In genomic region chr17:30915833-30916611, GRCh38 we compare ENCODE assay signal across 17 cellular contexts. TPM values are rescaled to one million over a fixed set of nuclear protein-coding genes. Genes with fewer than 3 reads are reported as not detected.
DNase-seq lines count a peak whose midpoint lies in the region; ATAC-seq, FAIRE-seq and TF ChIP-seq lines count a peak whose summit lies in the region.
"Had no signal": no experiment of that assay in that cellular context is flagged by ENCODE, and none has a peak within 500 bp of the region (broad histone marks: within the 10 kb centered on the region; RNA-seq: fewer than 3 reads in every experiment).

No MANE protein-coding gene starts in this region.

- ATAC-seq in HepG2 = peak; percentile 91
- ATAC-seq: GM12878 had no signal

- H3K9ac ChIP-seq in HepG2 (ENCODE audit: insufficient read depth, low read depth, low read length) (no peak overlapping the region), SK-N-SH (no peak overlapping the region)
- H3K9ac ChIP-seq: BLaER1 had no signal

- intact Hi-C loops in HepG2 (cut with micrococcal nuclease; ENCODE audit: unreplicated experiment) = no loop called here

- no peaks in the 10 kb centered on the region for H4K20me1 ChIP-seq in HepG2 (ENCODE audit: insufficient read depth, low read length)
- no peaks in the 10 kb centered on the region for H4K20me1 ChIP-seq in SK-N-SH (ENCODE audit: insufficient read depth)

- H3K36me3 ChIP-seq in HepG2 (replicated peaks in 1 of 2; ENCODE audit: control insufficient read depth in 1 of 2, insufficient read depth in 2 of 2, low read length in 2 of 2) (no peaks in the 10 kb centered on the region), SK-N-SH (replicated peaks in 1 of 2; ENCODE audit: control insufficient read depth in 1 of 2, insufficient read depth in 2 of 2, low read length in 1 of 2) (no peaks in the 10 kb centered on the region)
- H3K36me3 ChIP-seq: BLaER1 had no signal

- FAIRE-seq in HepG2 (lab: Jason Lieb, UNC) = no peak
- FAIRE-seq: GM12878, H1, HTR-8/SVneo had no signal

- POLR2A ChIA-PET in HepG2 (lab: Yijun Ruan, JAX) (interaction anchor here (0.6 to 1.1 kb wide), 2 partner anchors 9 to 171 kb away, joined by 4 read pairs; partner anchors contain the start of gene TEFM), SK-N-SH (lab: Yijun Ruan, JAX) (interaction anchor here (0.6 to 2.0 kb wide), 2 partner anchors 9 to 43 kb away, joined by 3 to 4 read pairs; partner anchors contain the start of gene TEFM)

- H3K9me2 ChIP-seq in SK-N-SH = no peaks in the 10 kb centered on the region

- H3K4me1 ChIP-seq in HepG2 (ENCODE audit: insufficient read depth, low read length) = peaks cover 32% of the 10 kb centered on the region
- no peaks in the 10 kb centered on the region for H3K4me1 ChIP-seq in SK-N-SH (ENCODE audit: control insufficient read depth in 1 of 2, insufficient read depth in 2 of 2, low read depth in 1 of 2, low read length in 1 of 2)
- H3K4me1 ChIP-seq: BLaER1 had no signal

- TF ChIP-seq RAD21 in HepG2 (CRISPR knock-in tag; IDR thresholded peaks at IDR 0.05) (no peak), SK-N-SH (IDR thresholded peaks at IDR 0.05; ENCODE audit: low read length) (no peak)

- DNase-seq in DMS53 (lab: John Stamatoyannopoulos, UW) (peak; percentile 61), HuH-7 (ENCODE audit: low spot score) (peak; percentile 72), NCI-H69 (lab: John Stamatoyannopoulos, UW) (peak; percentile 6), HepG2 (ENCODE audit: low spot score) (peak; percentile 52), NAMALWA (ENCODE audit: low spot score) (no peak), SK-N-SH (no peak), hypothalamus (lab: John Stamatoyannopoulos, UW) (no peak)
- DNase-seq: CD4-positive, alpha-beta memory T cell; DMS153; DND-41; EL; H9 had no signal

- H3F3A ChIP-seq in SK-N-SH (replicated peaks; ENCODE audit: insufficient read depth) = no peaks in the 10 kb centered on the region

- H3K9me3 ChIP-seq in HepG2 (ENCODE audit: low read length) (no peaks in the 10 kb centered on the region), SK-N-SH (no peaks in the 10 kb centered on the region)
- H3K9me3 ChIP-seq: BLaER1 had no signal

- 2% methylated on average over 5 of the region's 5 CpGs for WGBS in HepG2 (ENCODE audit: low lambda C conversion rate)
- WGBS in SK-N-SH (ENCODE audit: low lambda C conversion rate) = 43% methylated on average over 5 of the region's 5 CpGs

- TF ChIP-seq CTCF in HepG2 (CRISPR knock-in tag; IDR thresholded peaks at IDR 0.05) (no peak), SK-N-SH (IDR thresholded peaks at IDR 0.05) (no peak)

- no TSS peak for BruUV-seq in HepG2 (replicated peaks; lab: Mats Ljungman, UMichigan)

- H3K4me3 ChIP-seq in HepG2 (replicated peaks in 1 of 3; ENCODE audit: insufficient read depth in 1 of 3, low read depth in 2 of 3, low read length in 3 of 3) (no peak overlapping the region), SK-N-SH (ENCODE audit: low read depth in 2 of 2, low read length in 1 of 2) (no peak overlapping the region)
- H3K4me3 ChIP-seq: BLaER1, GM12878 had no signal

- H3K27ac ChIP-seq in HepG2 (ENCODE audit: extremely low read length, insufficient read depth, low read length) = peak overlapping the region; percentile 4
- H3K27ac ChIP-seq in SK-N-SH (ENCODE audit: low read depth in 2 of 2, low read length in 1 of 2) = no peak overlapping the region
- H3K27ac ChIP-seq: BLaER1 had no signal

- CTCF ChIA-PET in HepG2 (lab: Yijun Ruan, JAX; ENCODE audit: low intra/inter-chr PET ratio, low total read pairs) = no interaction called here
- CTCF ChIA-PET in SK-N-SH (lab: Yijun Ruan, JAX) = no interaction called here

- TF ChIP-seq POLR2A in HepG2 (IDR thresholded peaks at IDR 0.05; ENCODE audit: insufficient read depth in 1 of 2, low read depth in 2 of 2, low read length in 2 of 2) = no peak

- peaks cover 0 to 12% of the 10 kb centered on the region in 2 experiments; a peak in 2 of 5 replicates for H3K27me3 ChIP-seq in HepG2 (ENCODE audit: control insufficient read depth in 1 of 2, insufficient read depth in 2 of 2, low read length in 2 of 2)
- no peaks in the 10 kb centered on the region for H3K27me3 ChIP-seq in SK-N-SH (ENCODE audit: insufficient read depth)

- H3K79me2 ChIP-seq in HepG2 (ENCODE audit: insufficient read depth, low read length) = no peaks in the 10 kb centered on the region
- no peaks in the 10 kb centered on the region for H3K79me2 ChIP-seq in SK-N-SH (ENCODE audit: insufficient read depth)

- H2AFZ ChIP-seq in HepG2 (ENCODE audit: low read length) = no peak overlapping the region
- no peak overlapping the region for H2AFZ ChIP-seq in SK-N-SH (ENCODE audit: low read depth)

- in situ Hi-C loops in HepG2 (cut with HindIII; ENCODE audit: extremely low pct_ligation_motif_present, low pct_unique_long_range_greater_than_20kb) = no loop called here

- H3K4me2 ChIP-seq in HepG2 (ENCODE audit: low read depth, low read length) = peak overlapping the region; percentile 29
- H3K4me2 ChIP-seq in SK-N-SH = no peak overlapping the region
- H3K4me2 ChIP-seq: BLaER1 had no signal

- TF ChIP-seq EP300 in HepG2 (IDR thresholded peaks at IDR 0.05; ENCODE audit: low read depth in 2 of 2, low read length in 2 of 2) = 0 out of 4 replicates have a peak, but pooled peaks of 1 of the 2 experiments have one; percentile 40
- TF ChIP-seq EP300 in HepG2 (CRISPR knock-in tag; IDR thresholded peaks at IDR 0.05; ENCODE audit: borderline replicate concordance) = no peak
- TF ChIP-seq EP300 in SK-N-SH (IDR thresholded peaks at IDR 0.05; ENCODE audit: borderline replicate concordance in 1 of 2, low read depth in 1 of 2, low read length in 1 of 2) = no peak

RNA-seq across cellular contexts. Expression of gene ADAP2, which starts 5.7 kb away (rescaled TPM):
- total RNA-seq in HepG2 (2016; rRNA removed; fragmentation: Illumina TruSeq; extraction: Trizol) = 0.51 and 0.73 TPM in 2 replicates
- total RNA-seq in HepG2 (2016; cell fraction: cytosol; rRNA removed; fragmentation: Illumina TruSeq; extraction: Trizol; ENCODE audit: low read depth) = 1.2 and 2.3 TPM in 2 replicates
- 0.52 and 0.56 TPM in 2 replicates for total RNA-seq in HepG2 (2016; cell fraction: insoluble cytoplasmic fraction; rRNA removed; fragmentation: Illumina TruSeq; extraction: Trizol)
- 1.8 and 2.1 TPM in 2 replicates for total RNA-seq in HepG2 (2016; cell fraction: membrane; rRNA removed; fragmentation: Illumina TruSeq; extraction: Trizol)
- 0.28 and 0.34 TPM in 2 replicates for total RNA-seq in HepG2 (2016; cell fraction: nucleus; rRNA removed; fragmentation: Illumina TruSeq; extraction: Trizol)
- polyA plus RNA-seq in HepG2 (2011; rRNA removed) = 0.39 and 0.70 TPM in 2 replicates
- 0.67 and 0.79 TPM in 2 replicates for polyA plus RNA-seq in HepG2 (2011; cell fraction: cytosol; rRNA removed)
- polyA plus RNA-seq in HepG2 (2011; cell fraction: nucleus; rRNA removed) = 0.45 and 0.74 TPM in 2 replicates
- 0.40 and 1.1 TPM in 2 replicates for polyA plus RNA-seq in HepG2 (2012)
- 0.47 and 0.58 TPM in 2 replicates for polyA plus RNA-seq in HepG2 (2016; cell fraction: cytosol; fragmentation: Illumina TruSeq; extraction: Trizol; ENCODE audit: low read depth)
- polyA plus RNA-seq in HepG2 (2016; cell fraction: insoluble cytoplasmic fraction; fragmentation: Illumina TruSeq; extraction: Trizol; ENCODE audit: low read depth) = 0.70 and 0.76 TPM in 2 replicates
- 1.3 and 1.4 TPM in 2 replicates for polyA plus RNA-seq in HepG2 (2016; cell fraction: membrane; fragmentation: Illumina TruSeq; extraction: Trizol; ENCODE audit: low read depth)
- 0.20 and 2.6 TPM in 2 replicates for polyA plus RNA-seq in HepG2 (2016; cell fraction: nucleus; fragmentation: Illumina TruSeq; extraction: Trizol; ENCODE audit: insufficient read depth, low read depth)
- 0.84 and 1.4 TPM in 2 replicates for polyA minus RNA-seq in HepG2 (2011; rRNA and poly(A)+ RNA removed; ENCODE audit: low replicate concordance)
- polyA minus RNA-seq in HepG2 (2011; cell fraction: cytosol; rRNA and poly(A)+ RNA removed) = 0.53 and 1.4 TPM in 2 replicates
- polyA minus RNA-seq in HepG2 (2011; cell fraction: nucleus; rRNA and poly(A)+ RNA removed) = 0.87 and 1.2 TPM in 2 replicates
- 0.39 and 0.42 TPM in 2 replicates for polyA plus RNA-seq in SK-N-SH (2012; rRNA removed)
- polyA plus RNA-seq in SK-N-SH (2012; cell fraction: cytosol; rRNA removed) = 0.22 TPM in 2 replicates
- 0.46 and 0.74 TPM in 2 replicates for polyA plus RNA-seq in SK-N-SH (2012; cell fraction: nucleus; rRNA removed)
- total RNA-seq: A673 had no signal
- polyA plus RNA-seq: CD4-positive, alpha-beta memory T cell had no signal

RNA-seq across cellular contexts. Expression of gene TEFM, which starts 10.0 kb away (rescaled TPM):
- 20.0 and 32.3 TPM in 2 replicates for total RNA-seq in HepG2 (2016; rRNA removed; fragmentation: Illumina TruSeq; extraction: Trizol)
- total RNA-seq in HepG2 (2016; cell fraction: cytosol; rRNA removed; fragmentation: Illumina TruSeq; extraction: Trizol; ENCODE audit: low read depth) = 2.9 and 4.0 TPM in 2 replicates
- 23.0 and 31.3 TPM in 2 replicates for total RNA-seq in HepG2 (2016; cell fraction: insoluble cytoplasmic fraction; rRNA removed; fragmentation: Illumina TruSeq; extraction: Trizol)
- total RNA-seq in HepG2 (2016; cell fraction: membrane; rRNA removed; fragmentation: Illumina TruSeq; extraction: Trizol) = 6.5 and 6.6 TPM in 2 replicates
- total RNA-seq in HepG2 (2016; cell fraction: nucleus; rRNA removed; fragmentation: Illumina TruSeq; extraction: Trizol) = 18.5 and 18.7 TPM in 2 replicates
- polyA plus RNA-seq in HepG2 (2011; rRNA removed) (5.4 and 7.0 TPM in 2 replicates), SK-N-SH (2012; rRNA removed) (4.4 and 9.3 TPM in 2 replicates)
- 2.5 and 3.6 TPM in 2 replicates for polyA plus RNA-seq in HepG2 (2011; cell fraction: cytosol; rRNA removed)
- 2.4 and 2.8 TPM in 2 replicates for polyA plus RNA-seq in HepG2 (2011; cell fraction: nucleus; rRNA removed)
- 5.9 and 9.5 TPM in 2 replicates for polyA plus RNA-seq in HepG2 (2012)
- polyA plus RNA-seq in HepG2 (2016; cell fraction: cytosol; fragmentation: Illumina TruSeq; extraction: Trizol; ENCODE audit: low read depth) = 2.5 and 3.0 TPM in 2 replicates
- 23.1 and 24.8 TPM in 2 replicates for polyA plus RNA-seq in HepG2 (2016; cell fraction: insoluble cytoplasmic fraction; fragmentation: Illumina TruSeq; extraction: Trizol; ENCODE audit: low read depth)
- polyA plus RNA-seq in HepG2 (2016; cell fraction: membrane; fragmentation: Illumina TruSeq; extraction: Trizol; ENCODE audit: low read depth) = 4.7 TPM in 2 replicates
- polyA plus RNA-seq in HepG2 (2016; cell fraction: nucleus; fragmentation: Illumina TruSeq; extraction: Trizol; ENCODE audit: insufficient read depth, low read depth) = 13.4 and 19.7 TPM in 2 replicates
- 1.7 and 6.7 TPM in 2 replicates for polyA minus RNA-seq in HepG2 (2011; rRNA and poly(A)+ RNA removed; ENCODE audit: low replicate concordance)
- polyA minus RNA-seq in HepG2 (2011; cell fraction: cytosol; rRNA and poly(A)+ RNA removed) = 3.9 and 5.2 TPM in 2 replicates
- polyA minus RNA-seq in HepG2 (2011; cell fraction: nucleus; rRNA and poly(A)+ RNA removed) = 20.5 and 22.0 TPM in 2 replicates
- 8.0 and 8.3 TPM in 2 replicates for polyA plus RNA-seq in SK-N-SH (2012; cell fraction: cytosol; rRNA removed)
- polyA plus RNA-seq in SK-N-SH (2012; cell fraction: nucleus; rRNA removed) = 3.1 and 9.0 TPM in 2 replicates

RNA-seq across cellular contexts. Expression of gene RNF135, which starts 54.8 kb away (rescaled TPM):
- total RNA-seq in HepG2 (2016; rRNA removed; fragmentation: Illumina TruSeq; extraction: Trizol) = not detected in 2 replicates
- total RNA-seq in HepG2 (2016; cell fraction: cytosol; rRNA removed; fragmentation: Illumina TruSeq; extraction: Trizol; ENCODE audit: low read depth) = not detected in 2 replicates
- not detected in 2 replicates for total RNA-seq in HepG2 (2016; cell fraction: insoluble cytoplasmic fraction; rRNA removed; fragmentation: Illumina TruSeq; extraction: Trizol)
- total RNA-seq in HepG2 (2016; cell fraction: membrane; rRNA removed; fragmentation: Illumina TruSeq; extraction: Trizol) = not detected in 2 replicates
- not detected in 2 replicates for total RNA-seq in HepG2 (2016; cell fraction: nucleus; rRNA removed; fragmentation: Illumina TruSeq; extraction: Trizol)
- polyA plus RNA-seq in HepG2 (2011; rRNA removed) (not detected in 2 replicates), SK-N-SH (2012; rRNA removed) (not detected in 2 replicates)
- polyA plus RNA-seq in HepG2 (2011; cell fraction: cytosol; rRNA removed) = not detected in 2 replicates
- polyA plus RNA-seq in HepG2 (2011; cell fraction: nucleus; rRNA removed) = not detected in 2 replicates
- polyA plus RNA-seq in HepG2 (2012) = not detected in 2 replicates
- not detected in 2 replicates for polyA plus RNA-seq in HepG2 (2016; cell fraction: cytosol; fragmentation: Illumina TruSeq; extraction: Trizol; ENCODE audit: low read depth)
- polyA plus RNA-seq in HepG2 (2016; cell fraction: insoluble cytoplasmic fraction; fragmentation: Illumina TruSeq; extraction: Trizol; ENCODE audit: low read depth) = not detected in 2 replicates
- not detected in 2 replicates for polyA plus RNA-seq in HepG2 (2016; cell fraction: membrane; fragmentation: Illumina TruSeq; extraction: Trizol; ENCODE audit: low read depth)
- not detected in 2 replicates for polyA plus RNA-seq in HepG2 (2016; cell fraction: nucleus; fragmentation: Illumina TruSeq; extraction: Trizol; ENCODE audit: insufficient read depth, low read depth)
- polyA minus RNA-seq in HepG2 (2011; rRNA and poly(A)+ RNA removed; ENCODE audit: low replicate concordance) = 6.9 TPM in 1 of 2 replicates, not detected in the other
- 0.53 TPM in 1 of 2 replicates, not detected in the other for polyA minus RNA-seq in HepG2 (2011; cell fraction: cytosol; rRNA and poly(A)+ RNA removed)
- polyA minus RNA-seq in HepG2 (2011; cell fraction: nucleus; rRNA and poly(A)+ RNA removed) = not detected in 2 replicates
- 0.03 TPM in 1 of 2 replicates, not detected in the other for polyA plus RNA-seq in SK-N-SH (2012; cell fraction: cytosol; rRNA removed)
- 0.05 TPM in 1 of 2 replicates, not detected in the other for polyA plus RNA-seq in SK-N-SH (2012; cell fraction: nucleus; rRNA removed)

Comparison
In these comparisons a context has a peak if more than half of its experiments do, and no peak if none do; other contexts are left out.
1. DNase-seq: peak in DMS53 (single experiment), HuH-7 (single experiment), NCI-H69 (single experiment) and HepG2 (single experiment); none in NAMALWA (single experiment), SK-N-SH (single experiment) and hypothalamus (0 of 51).